9 cellular contexts compared by ENCODE assay signal in genomic region chr10:24196426-24197039, GRCh38. TPM values are rescaled to one million over a fixed set of nuclear protein-coding genes. Genes with fewer than 3 reads are reported as not detected.
DNase-seq lines count a peak whose midpoint lies in the region; ATAC-seq and TF ChIP-seq lines count a peak whose summit lies in the region.
"Had no signal": no experiment of that assay in that cellular context is flagged by ENCODE, and none has a peak within 500 bp of the region (broad histone marks: within the 10 kb centered on the region; RNA-seq: fewer than 3 reads in every experiment).

No MANE protein-coding gene starts in this region.

- H3K4me1 Mint-ChIP-seq in activated T-cell treated with anti-CD3 and anti-CD28 coated beads, Interleukin-2, amount 50 U/mL, for 24 hours (ENCODE audit: low read depth) = no peaks in the 10 kb centered on the region
- H3K4me1 Mint-ChIP-seq in neural progenitor cell = peaks cover 25% of the 10 kb centered on the region
- H3K4me1 Mint-ChIP-seq: activated naive CD4-positive, alpha-beta T cell treated with anti-CD3 and anti-CD28 coated beads, Interleukin-2, amount 50 U/mL, for 24 hours had no signal

- no peaks in the 10 kb centered on the region for H3K36me3 Mint-ChIP-seq in activated T-cell treated with anti-CD3 and anti-CD28 coated beads, Interleukin-2, amount 50 U/mL, for 24 hours (ENCODE audit: low read depth)
- H3K36me3 Mint-ChIP-seq in neural progenitor cell = no peaks in the 10 kb centered on the region
- H3K36me3 Mint-ChIP-seq: activated naive CD4-positive, alpha-beta T cell treated with anti-CD3 and anti-CD28 coated beads, Interleukin-2, amount 50 U/mL, for 24 hours had no signal

- peak; percentile 97 for TF ChIP-seq CTCF in C4-2B (conservative IDR thresholded peaks at IDR 0.05)
- peak; percentile 88 for TF ChIP-seq CTCF in OCI-LY1 (IDR thresholded peaks at IDR 0.05; ENCODE audit: low read length)
- TF ChIP-seq CTCF in neural progenitor cell (IDR thresholded peaks at IDR 0.05) = peak; percentile 94
- peak; percentile 80 to 96 (median 90) for TF ChIP-seq CTCF in thyroid gland (IDR thresholded peaks at IDR 0.05)

- H3K79me2 ChIP-seq in OCI-LY1 (ENCODE audit: insufficient read depth, low read length) (no peaks in the 10 kb centered on the region), neural progenitor cell (ENCODE audit: low read depth) (no peaks in the 10 kb centered on the region)

- H2AFZ ChIP-seq in OCI-LY1 (ENCODE audit: low read length) (no peak overlapping the region), neural progenitor cell (replicated peaks) (no peak overlapping the region)

- no peaks in the 10 kb centered on the region for H3F3A ChIP-seq in OCI-LY1 (ENCODE audit: insufficient read depth, low read length)
- H3F3A ChIP-seq in neural progenitor cell (ENCODE audit: low read depth) = no peaks in the 10 kb centered on the region

- intact Hi-C loops in thyroid gland (cut with DNase I) = loop anchor here (10.0 kb wide), 1 partner anchor 308 kb away; no protein-coding TSS in a partner anchor

- no peaks in the 10 kb centered on the region for H3K27me3 ChIP-seq in OCI-LY1 (ENCODE audit: insufficient read depth, low read length)
- no peaks in the 10 kb centered on the region for H3K27me3 ChIP-seq in neural progenitor cell
- no peaks in the 10 kb centered on the region for H3K27me3 ChIP-seq in thyroid gland

- H3K4me1 ChIP-seq in OCI-LY1 (ENCODE audit: insufficient read depth, low read length, severe bottlenecking) (no peaks in the 10 kb centered on the region), neural progenitor cell (peaks cover 7% of the 10 kb centered on the region), thyroid gland (peaks cover 13 to 31% of the 10 kb centered on the region in 2 donors)

- 18 to 24% methylated on average over 11 of the region's 11 CpGs for WGBS in thyroid gland, 2 donors

- H3K9ac ChIP-seq in OCI-LY1 (ENCODE audit: low read length) (no peak overlapping the region), neural progenitor cell (no peak overlapping the region)

- H3K9me3 Mint-ChIP-seq in activated T-cell treated with anti-CD3 and anti-CD28 coated beads, Interleukin-2, amount 50 U/mL, for 24 hours = no peaks in the 10 kb centered on the region
- peaks cover 3% of the 10 kb centered on the region for H3K9me3 Mint-ChIP-seq in neural progenitor cell
- H3K9me3 Mint-ChIP-seq: activated naive CD4-positive, alpha-beta T cell treated with anti-CD3 and anti-CD28 coated beads, Interleukin-2, amount 50 U/mL, for 24 hours had no signal

- H3K27ac Mint-ChIP-seq in activated T-cell treated with anti-CD3 and anti-CD28 coated beads, Interleukin-2, amount 50 U/mL, for 24 hours = no peak overlapping the region
- H3K27ac Mint-ChIP-seq in neural progenitor cell = no peak overlapping the region
- H3K27ac Mint-ChIP-seq: activated naive CD4-positive, alpha-beta T cell treated with anti-CD3 and anti-CD28 coated beads, Interleukin-2, amount 50 U/mL, for 24 hours had no signal

- H4K20me1 ChIP-seq in OCI-LY1 (ENCODE audit: insufficient read depth, low read length) (no peaks in the 10 kb centered on the region), neural progenitor cell (ENCODE audit: low read depth) (no peaks in the 10 kb centered on the region)

- peak; percentile 68 for DNase-seq in activated T-cell treated with anti-CD3 and anti-CD28 coated beads, Interleukin-2, amount 50 U/mL, for 24 hours
- DNase-seq in fibroblast of peridontal ligament (ENCODE audit: extremely low read depth) (peak; percentile 66), neural progenitor cell (ENCODE audit: low spot score) (peak; percentile 88), thyroid gland (peak; percentile 85 to 90)

- H3K4me3 ChIP-seq in OCI-LY1 (ENCODE audit: low read depth, low read length, poor library complexity, severe bottlenecking) (no peak overlapping the region), neural progenitor cell (no peak overlapping the region), thyroid gland (replicated peaks in 1 of 3) (no peak overlapping the region)

- TF ChIP-seq POLR2A in thyroid gland (IDR thresholded peaks at IDR 0.05) = no peak

- H3K36me3 ChIP-seq in OCI-LY1 (ENCODE audit: insufficient read depth, low read length) (no peaks in the 10 kb centered on the region), neural progenitor cell (no peaks in the 10 kb centered on the region), thyroid gland (no peaks in the 10 kb centered on the region)

- peaks cover 20% of the 10 kb centered on the region for H3K27me3 Mint-ChIP-seq in activated T-cell treated with anti-CD3 and anti-CD28 coated beads, Interleukin-2, amount 50 U/mL, for 24 hours
- H3K27me3 Mint-ChIP-seq in neural progenitor cell (ENCODE audit: insufficient read depth, low read depth) = peaks cover 3% of the 10 kb centered on the region

- H3K4me3 Mint-ChIP-seq in activated T-cell treated with anti-CD3 and anti-CD28 coated beads, Interleukin-2, amount 50 U/mL, for 24 hours = no peak overlapping the region
- H3K4me3 Mint-ChIP-seq in neural progenitor cell = no peak overlapping the region
- H3K4me3 Mint-ChIP-seq: activated naive CD4-positive, alpha-beta T cell treated with anti-CD3 and anti-CD28 coated beads, Interleukin-2, amount 50 U/mL, for 24 hours had no signal

- ATAC-seq in GM19035 (IDR thresholded peaks at IDR 0.05; ENCODE audit: unreplicated experiment) (peak; percentile 83), HG03378 (IDR thresholded peaks at IDR 0.05; ENCODE audit: unreplicated experiment) (peak; percentile 90)

- no peaks in the 10 kb centered on the region for H3K9me2 ChIP-seq in OCI-LY1 (ENCODE audit: low read depth, low read length)

- H3K9me3 ChIP-seq in OCI-LY1 (ENCODE audit: low read length) = no peaks in the 10 kb centered on the region
- no peaks in the 10 kb centered on the region for H3K9me3 ChIP-seq in neural progenitor cell (ENCODE audit: low read depth)
- H3K9me3 ChIP-seq in thyroid gland = no peaks in the 10 kb centered on the region

- no peak overlapping the region for H3K4me2 ChIP-seq in OCI-LY1 (ENCODE audit: low read length)
- H3K4me2 ChIP-seq in neural progenitor cell = no peak overlapping the region

- H3K27ac ChIP-seq in C4-2B = no peak overlapping the region
- no peak overlapping the region for H3K27ac ChIP-seq in OCI-LY1 (ENCODE audit: low read depth, low read length, poor library complexity, severe bottlenecking)
- H3K27ac ChIP-seq in neural progenitor cell = no peak overlapping the region
- H3K27ac ChIP-seq in thyroid gland = peak overlapping the region in 2 of 3 donors; percentile 62 to 71

RNA-seq across cellular contexts. Expression of gene KIAA1217, which starts 12.4 kb away (rescaled TPM):
- 13.1 and 14.6 TPM in 2 replicates for total RNA-seq in neural progenitor cell (ENCODE audit: low replicate concordance)
- 100 to 1,000 TPM in 1 of 4 donors, 10 to 100 TPM in 3; 67.3 to 104 (median 89.8) TPM for total RNA-seq in thyroid gland

Comparison
In these comparisons a context has a peak if more than half of its experiments do, and no peak if none do; other contexts are left out.
1. H3K27ac ChIP-seq: peak in thyroid gland (2 of 3); none in C4-2B (single experiment), OCI-LY1 (single experiment) and neural progenitor cell (single experiment).
2. Peak in every context shown above with its lines, with median percentiles within 50 percentile points of each other: CTCF ChIP-seq and DNase-seq.